Comparison of ENCODE assay signal across 1 cellular context in the genomic region with DNA sequence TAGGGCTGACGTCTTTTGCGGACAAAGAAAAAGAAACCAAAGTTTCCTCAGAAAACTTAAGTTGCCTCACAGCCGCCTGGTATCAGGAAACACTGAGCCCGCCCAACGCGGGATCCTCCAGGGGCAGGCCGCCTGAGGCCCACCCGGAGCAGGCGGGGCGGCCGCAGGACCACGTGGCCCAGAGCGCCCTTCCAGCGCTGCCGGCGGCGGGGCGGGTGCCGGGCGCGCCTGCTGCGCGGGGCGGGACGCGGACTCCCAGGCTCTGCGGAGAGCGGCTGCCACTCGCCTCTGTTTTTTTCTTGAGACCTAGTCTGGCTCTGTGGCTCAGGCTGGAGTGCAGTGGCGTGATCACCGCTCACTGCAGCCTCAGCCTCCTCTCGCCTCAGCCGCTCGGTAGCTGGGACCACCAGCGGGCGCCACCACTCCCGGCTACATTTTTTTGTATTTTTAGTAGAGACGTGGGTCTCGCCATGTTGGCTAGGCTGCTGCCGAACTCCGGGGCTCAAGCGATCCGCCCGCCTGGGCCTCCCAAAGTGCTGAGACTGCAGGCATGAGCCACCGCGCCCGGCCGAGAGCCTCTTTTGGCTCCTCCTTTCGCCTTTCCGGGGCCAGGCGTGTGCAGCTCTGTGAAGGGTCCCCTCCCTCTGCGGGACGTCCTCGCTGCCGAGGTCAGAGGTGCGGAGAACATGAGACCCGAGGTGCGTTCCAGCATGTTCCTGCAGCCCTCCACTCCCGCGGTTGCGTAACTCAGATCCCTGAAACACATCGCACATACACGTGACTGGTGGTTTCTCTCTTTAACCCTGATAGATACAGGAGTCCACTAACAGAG.
A peak's percentile ranks its signal among the peaks of the same experiment; 100 is the strongest.
TF ChIP-seq lines count a peak whose summit lies in the region.

No MANE protein-coding gene starts in this region.

TF ChIP-seq in HepG2, 621 proteins besides CTCF, POLR2A, EP300 and RAD21 (continued from another document and continues in another):
- TF ChIP-seq, protein P1, sequence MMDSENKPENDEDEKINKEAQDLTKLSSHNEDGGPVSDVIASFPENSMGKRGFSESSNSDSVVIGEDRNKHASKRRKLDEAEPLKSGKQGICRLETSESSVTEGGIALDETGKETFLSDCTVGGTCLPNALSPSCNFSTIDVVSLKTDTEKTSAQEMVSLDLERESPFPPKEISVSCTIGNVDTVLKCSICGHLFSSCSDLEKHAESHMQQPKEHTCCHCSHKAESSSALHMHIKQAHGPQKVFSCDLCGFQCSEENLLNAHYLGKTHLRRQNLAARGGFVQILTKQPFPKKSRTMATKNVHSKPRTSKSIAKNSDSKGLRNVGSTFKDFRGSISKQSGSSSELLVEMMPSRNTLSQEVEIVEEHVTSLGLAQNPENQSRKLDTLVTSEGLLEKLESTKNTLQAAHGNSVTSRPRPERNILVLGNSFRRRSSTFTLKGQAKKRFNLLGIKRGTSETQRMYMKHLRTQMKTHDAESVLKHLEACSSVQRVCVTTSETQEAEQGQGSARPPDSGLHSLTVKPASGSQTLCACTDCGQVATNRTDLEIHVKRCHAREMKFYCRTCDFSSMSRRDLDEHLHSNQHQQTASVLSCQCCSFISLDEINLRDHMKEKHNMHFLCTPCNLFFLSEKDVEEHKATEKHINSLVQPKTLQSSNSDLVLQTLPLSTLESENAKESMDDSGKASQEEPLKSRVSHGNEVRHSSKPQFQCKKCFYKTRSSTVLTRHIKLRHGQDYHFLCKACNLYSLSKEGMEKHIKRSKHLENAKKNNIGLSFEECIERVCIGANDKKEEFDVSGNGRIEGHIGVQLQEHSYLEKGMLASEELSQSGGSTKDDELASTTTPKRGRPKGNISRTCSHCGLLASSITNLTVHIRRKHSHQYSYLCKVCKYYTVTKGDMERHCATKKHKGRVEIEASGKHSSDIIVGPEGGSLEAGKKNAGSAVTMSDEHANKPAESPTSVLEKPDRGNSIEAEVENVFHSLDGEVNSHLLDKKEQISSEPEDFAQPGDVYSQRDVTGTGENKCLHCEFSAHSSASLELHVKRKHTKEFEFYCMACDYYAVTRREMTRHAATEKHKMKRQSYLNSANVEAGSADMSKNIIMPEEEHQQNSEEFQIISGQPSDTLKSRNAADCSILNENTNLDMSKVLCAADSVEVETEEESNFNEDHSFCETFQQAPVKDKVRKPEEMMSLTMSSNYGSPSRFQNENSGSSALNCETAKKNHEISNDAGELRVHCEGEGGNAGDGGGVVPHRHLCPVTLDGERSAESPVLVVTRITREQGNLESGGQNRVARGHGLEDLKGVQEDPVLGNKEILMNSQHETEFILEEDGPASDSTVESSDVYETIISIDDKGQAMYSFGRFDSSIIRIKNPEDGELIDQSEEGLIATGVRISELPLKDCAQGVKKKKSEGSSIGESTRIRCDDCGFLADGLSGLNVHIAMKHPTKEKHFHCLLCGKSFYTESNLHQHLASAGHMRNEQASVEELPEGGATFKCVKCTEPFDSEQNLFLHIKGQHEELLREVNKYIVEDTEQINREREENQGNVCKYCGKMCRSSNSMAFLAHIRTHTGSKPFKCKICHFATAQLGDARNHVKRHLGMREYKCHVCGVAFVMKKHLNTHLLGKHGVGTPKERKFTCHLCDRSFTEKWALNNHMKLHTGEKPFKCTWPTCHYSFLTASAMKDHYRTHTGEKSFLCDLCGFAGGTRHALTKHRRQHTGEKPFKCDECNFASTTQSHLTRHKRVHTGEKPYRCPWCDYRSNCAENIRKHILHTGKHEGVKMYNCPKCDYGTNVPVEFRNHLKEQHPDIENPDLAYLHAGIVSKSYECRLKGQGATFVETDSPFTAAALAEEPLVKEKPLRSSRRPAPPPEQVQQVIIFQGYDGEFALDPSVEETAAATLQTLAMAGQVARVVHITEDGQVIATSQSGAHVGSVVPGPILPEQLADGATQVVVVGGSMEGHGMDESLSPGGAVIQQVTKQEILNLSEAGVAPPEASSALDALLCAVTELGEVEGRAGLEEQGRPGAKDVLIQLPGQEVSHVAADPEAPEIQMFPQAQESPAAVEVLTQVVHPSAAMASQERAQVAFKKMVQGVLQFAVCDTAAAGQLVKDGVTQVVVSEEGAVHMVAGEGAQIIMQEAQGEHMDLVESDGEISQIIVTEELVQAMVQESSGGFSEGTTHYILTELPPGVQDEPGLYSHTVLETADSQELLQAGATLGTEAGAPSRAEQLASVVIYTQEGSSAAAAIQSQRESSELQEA (CRISPR knock-in tag; IDR thresholded peaks at IDR 0.05; ENCODE audit: not compliant biosample characterization): peak; percentile 88
- no peak for TF ChIP-seq LCORL (IDR thresholded peaks at IDR 0.05)
- TF ChIP-seq LCORL (CRISPR knock-in tag; IDR thresholded peaks at IDR 0.05): peak; percentile 94
- TF ChIP-seq, protein P2, sequence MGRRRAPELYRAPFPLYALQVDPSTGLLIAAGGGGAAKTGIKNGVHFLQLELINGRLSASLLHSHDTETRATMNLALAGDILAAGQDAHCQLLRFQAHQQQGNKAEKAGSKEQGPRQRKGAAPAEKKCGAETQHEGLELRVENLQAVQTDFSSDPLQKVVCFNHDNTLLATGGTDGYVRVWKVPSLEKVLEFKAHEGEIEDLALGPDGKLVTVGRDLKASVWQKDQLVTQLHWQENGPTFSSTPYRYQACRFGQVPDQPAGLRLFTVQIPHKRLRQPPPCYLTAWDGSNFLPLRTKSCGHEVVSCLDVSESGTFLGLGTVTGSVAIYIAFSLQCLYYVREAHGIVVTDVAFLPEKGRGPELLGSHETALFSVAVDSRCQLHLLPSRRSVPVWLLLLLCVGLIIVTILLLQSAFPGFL (CRISPR knock-in tag; IDR thresholded peaks at IDR 0.05): peak; percentile 96; the same call in 1 of the 2 replicates
- peak; percentile 13; the same call in 1 of the 2 replicates for TF ChIP-seq ZBTB21 (CRISPR knock-in tag; IDR thresholded peaks at IDR 0.05)
- TF ChIP-seq, protein P3, sequence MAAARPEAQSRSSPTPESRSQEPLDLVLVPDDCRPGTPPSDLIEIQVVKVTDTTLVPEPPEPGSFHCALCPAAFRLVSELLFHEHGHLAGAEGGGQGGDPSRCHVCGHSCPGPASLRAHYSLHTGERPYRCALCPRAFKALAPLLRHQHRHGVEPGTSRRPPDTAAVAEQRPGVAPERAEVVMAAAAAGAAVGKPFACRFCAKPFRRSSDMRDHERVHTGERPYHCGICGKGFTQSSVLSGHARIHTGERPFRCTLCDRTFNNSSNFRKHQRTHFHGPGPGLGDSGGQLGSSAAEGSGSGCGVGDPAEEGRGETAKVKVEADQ (CRISPR knock-in tag; IDR thresholded peaks at IDR 0.05; ENCODE audit: borderline replicate concordance): peak; percentile 94; the same call in 1 of the 2 replicates
- TF ChIP-seq XBP1 (CRISPR knock-in tag; IDR thresholded peaks at IDR 0.05): peak; percentile 89
- peak; percentile 96 for TF ChIP-seq ZMYM3 (CRISPR knock-in tag; IDR thresholded peaks at IDR 0.05)
- peak; percentile 87 for TF ChIP-seq ZNF263 (CRISPR knock-in tag; IDR thresholded peaks at IDR 0.05)
- peak; percentile 59; the same call in 1 of the 2 replicates for TF ChIP-seq ZNF510 (CRISPR knock-in tag; IDR thresholded peaks at IDR 0.05; ENCODE audit: low read depth)
- TF ChIP-seq, protein P4, sequence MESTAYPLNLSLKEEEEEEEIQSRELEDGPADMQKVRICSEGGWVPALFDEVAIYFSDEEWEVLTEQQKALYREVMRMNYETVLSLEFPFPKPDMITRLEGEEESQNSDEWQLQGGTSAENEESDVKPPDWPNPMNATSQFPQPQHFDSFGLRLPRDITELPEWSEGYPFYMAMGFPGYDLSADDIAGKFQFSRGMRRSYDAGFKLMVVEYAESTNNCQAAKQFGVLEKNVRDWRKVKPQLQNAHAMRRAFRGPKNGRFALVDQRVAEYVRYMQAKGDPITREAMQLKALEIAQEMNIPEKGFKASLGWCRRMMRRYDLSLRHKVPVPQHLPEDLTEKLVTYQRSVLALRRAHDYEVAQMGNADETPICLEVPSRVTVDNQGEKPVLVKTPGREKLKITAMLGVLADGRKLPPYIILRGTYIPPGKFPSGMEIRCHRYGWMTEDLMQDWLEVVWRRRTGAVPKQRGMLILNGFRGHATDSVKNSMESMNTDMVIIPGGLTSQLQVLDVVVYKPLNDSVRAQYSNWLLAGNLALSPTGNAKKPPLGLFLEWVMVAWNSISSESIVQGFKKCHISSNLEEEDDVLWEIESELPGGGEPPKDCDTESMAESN (CRISPR knock-in tag; conservative IDR thresholded peaks at IDR 0.05): peak; percentile 98
- TF ChIP-seq MAZ (IDR thresholded peaks at IDR 0.05; ENCODE audit: borderline replicate concordance, low read depth, low read length): no peak; the same call in 1 of the 2 replicates
- peak; percentile 94 for TF ChIP-seq MAZ (CRISPR knock-in tag; IDR thresholded peaks at IDR 0.05; ENCODE audit: low read depth)
- TF ChIP-seq, protein P5, sequence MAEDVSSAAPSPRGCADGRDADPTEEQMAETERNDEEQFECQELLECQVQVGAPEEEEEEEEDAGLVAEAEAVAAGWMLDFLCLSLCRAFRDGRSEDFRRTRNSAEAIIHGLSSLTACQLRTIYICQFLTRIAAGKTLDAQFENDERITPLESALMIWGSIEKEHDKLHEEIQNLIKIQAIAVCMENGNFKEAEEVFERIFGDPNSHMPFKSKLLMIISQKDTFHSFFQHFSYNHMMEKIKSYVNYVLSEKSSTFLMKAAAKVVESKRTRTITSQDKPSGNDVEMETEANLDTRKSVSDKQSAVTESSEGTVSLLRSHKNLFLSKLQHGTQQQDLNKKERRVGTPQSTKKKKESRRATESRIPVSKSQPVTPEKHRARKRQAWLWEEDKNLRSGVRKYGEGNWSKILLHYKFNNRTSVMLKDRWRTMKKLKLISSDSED (CRISPR knock-in tag; IDR thresholded peaks at IDR 0.05): peak; percentile 83; the same call in 1 of the 2 replicates
- peak; percentile 95 for TF ChIP-seq ZNF615 (CRISPR knock-in tag; IDR thresholded peaks at IDR 0.05; ENCODE audit: borderline replicate concordance)
- peak; percentile 98 for TF ChIP-seq ZMAT3 (CRISPR knock-in tag; conservative IDR thresholded peaks at IDR 0.05)
- peak; percentile 97 for TF ChIP-seq HIVEP1 (CRISPR knock-in tag; IDR thresholded peaks at IDR 0.05)
- TF ChIP-seq NFKBIZ (CRISPR knock-in tag; IDR thresholded peaks at IDR 0.05): peak; percentile 94
- no peak for TF ChIP-seq ZSCAN22 (CRISPR knock-in tag; IDR thresholded peaks at IDR 0.05)
- TF ChIP-seq HNRNPLL (IDR thresholded peaks at IDR 0.05; ENCODE audit: low read depth, low read length, poor library complexity, severe bottlenecking): peak; percentile 88
- TF ChIP-seq SMAD9 (CRISPR knock-in tag; IDR thresholded peaks at IDR 0.05): peak; percentile 97; the same call in 1 of the 2 replicates
- TF ChIP-seq SP2 (CRISPR knock-in tag; IDR thresholded peaks at IDR 0.05): peak; percentile 27; the same call in 1 of the 2 replicates
- peak; percentile 88 for TF ChIP-seq JUNB (CRISPR knock-in tag; IDR thresholded peaks at IDR 0.05; ENCODE audit: borderline replicate concordance)
- peak; percentile 88; the same call in 1 of the 2 replicates for TF ChIP-seq MAF1 (CRISPR knock-in tag; IDR thresholded peaks at IDR 0.05; ENCODE audit: borderline replicate concordance)
- peak; percentile 83 for TF ChIP-seq ZNF235 (CRISPR knock-in tag; IDR thresholded peaks at IDR 0.05; ENCODE audit: borderline replicate concordance)
- TF ChIP-seq, protein P6, sequence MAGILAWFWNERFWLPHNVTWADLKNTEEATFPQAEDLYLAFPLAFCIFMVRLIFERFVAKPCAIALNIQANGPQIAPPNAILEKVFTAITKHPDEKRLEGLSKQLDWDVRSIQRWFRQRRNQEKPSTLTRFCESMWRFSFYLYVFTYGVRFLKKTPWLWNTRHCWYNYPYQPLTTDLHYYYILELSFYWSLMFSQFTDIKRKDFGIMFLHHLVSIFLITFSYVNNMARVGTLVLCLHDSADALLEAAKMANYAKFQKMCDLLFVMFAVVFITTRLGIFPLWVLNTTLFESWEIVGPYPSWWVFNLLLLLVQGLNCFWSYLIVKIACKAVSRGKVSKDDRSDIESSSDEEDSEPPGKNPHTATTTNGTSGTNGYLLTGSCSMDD (CRISPR knock-in tag; IDR thresholded peaks at IDR 0.05): peak; percentile 91
- TF ChIP-seq, protein P7, sequence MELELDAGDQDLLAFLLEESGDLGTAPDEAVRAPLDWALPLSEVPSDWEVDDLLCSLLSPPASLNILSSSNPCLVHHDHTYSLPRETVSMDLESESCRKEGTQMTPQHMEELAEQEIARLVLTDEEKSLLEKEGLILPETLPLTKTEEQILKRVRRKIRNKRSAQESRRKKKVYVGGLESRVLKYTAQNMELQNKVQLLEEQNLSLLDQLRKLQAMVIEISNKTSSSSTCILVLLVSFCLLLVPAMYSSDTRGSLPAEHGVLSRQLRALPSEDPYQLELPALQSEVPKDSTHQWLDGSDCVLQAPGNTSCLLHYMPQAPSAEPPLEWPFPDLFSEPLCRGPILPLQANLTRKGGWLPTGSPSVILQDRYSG (CRISPR knock-in tag; IDR thresholded peaks at IDR 0.05): peak; percentile 84; the same call in 1 of the 2 replicates
- TF ChIP-seq NRL (CRISPR knock-in tag; IDR thresholded peaks at IDR 0.05; ENCODE audit: borderline replicate concordance): peak; percentile 98
- peak; percentile 87 for TF ChIP-seq ZSCAN31 (CRISPR knock-in tag; IDR thresholded peaks at IDR 0.05; ENCODE audit: low read depth)
- no peak for TF ChIP-seq NFE2 (CRISPR knock-in tag; IDR thresholded peaks at IDR 0.05)
- TF ChIP-seq, protein P8, sequence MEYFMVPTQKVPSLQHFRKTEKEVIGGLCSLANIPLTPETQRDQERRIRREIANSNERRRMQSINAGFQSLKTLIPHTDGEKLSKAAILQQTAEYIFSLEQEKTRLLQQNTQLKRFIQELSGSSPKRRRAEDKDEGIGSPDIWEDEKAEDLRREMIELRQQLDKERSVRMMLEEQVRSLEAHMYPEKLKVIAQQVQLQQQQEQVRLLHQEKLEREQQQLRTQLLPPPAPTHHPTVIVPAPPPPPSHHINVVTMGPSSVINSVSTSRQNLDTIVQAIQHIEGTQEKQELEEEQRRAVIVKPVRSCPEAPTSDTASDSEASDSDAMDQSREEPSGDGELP (IDR thresholded peaks at IDR 0.05; ENCODE audit: borderline replicate concordance, low read depth): no peak
- TF ChIP-seq ZNF558 (CRISPR knock-in tag; IDR thresholded peaks at IDR 0.05; ENCODE audit: borderline replicate concordance): peak; percentile 98; the same call in 1 of the 2 replicates
- TF ChIP-seq, protein P9, sequence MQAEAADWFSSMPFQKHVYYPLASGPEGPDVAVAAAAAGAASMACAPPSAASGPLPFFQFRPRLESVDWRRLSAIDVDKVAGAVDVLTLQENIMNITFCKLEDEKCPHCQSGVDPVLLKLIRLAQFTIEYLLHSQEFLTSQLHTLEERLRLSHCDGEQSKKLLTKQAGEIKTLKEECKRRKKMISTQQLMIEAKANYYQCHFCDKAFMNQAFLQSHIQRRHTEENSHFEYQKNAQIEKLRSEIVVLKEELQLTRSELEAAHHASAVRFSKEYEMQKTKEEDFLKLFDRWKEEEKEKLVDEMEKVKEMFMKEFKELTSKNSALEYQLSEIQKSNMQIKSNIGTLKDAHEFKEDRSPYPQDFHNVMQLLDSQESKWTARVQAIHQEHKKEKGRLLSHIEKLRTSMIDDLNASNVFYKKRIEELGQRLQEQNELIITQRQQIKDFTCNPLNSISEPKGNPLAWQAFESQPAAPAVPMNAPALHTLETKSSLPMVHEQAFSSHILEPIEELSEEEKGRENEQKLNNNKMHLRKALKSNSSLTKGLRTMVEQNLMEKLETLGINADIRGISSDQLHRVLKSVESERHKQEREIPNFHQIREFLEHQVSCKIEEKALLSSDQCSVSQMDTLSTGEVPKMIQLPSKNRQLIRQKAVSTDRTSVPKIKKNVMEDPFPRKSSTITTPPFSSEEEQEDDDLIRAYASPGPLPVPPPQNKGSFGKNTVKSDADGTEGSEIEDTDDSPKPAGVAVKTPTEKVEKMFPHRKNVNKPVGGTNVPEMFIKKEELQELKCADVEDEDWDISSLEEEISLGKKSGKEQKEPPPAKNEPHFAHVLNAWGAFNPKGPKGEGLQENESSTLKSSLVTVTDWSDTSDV (CRISPR knock-in tag; IDR thresholded peaks at IDR 0.05): peak; percentile 100
- peak; percentile 81 for TF ChIP-seq ETV5 (CRISPR knock-in tag; IDR thresholded peaks at IDR 0.05; ENCODE audit: borderline replicate concordance)
